8 cellular contexts compared by ENCODE assay signal in genomic region chr20:51542033-51542893, GRCh38. TPM values are rescaled to one million over a fixed set of nuclear protein-coding genes. Genes with fewer than 3 reads are reported as not detected.
A peak's percentile ranks its signal among the peaks of the same experiment; 100 is the strongest.
DNase-seq lines count a peak whose midpoint lies in the region; ATAC-seq and TF ChIP-seq lines count a peak whose summit lies in the region.

NFATC2 (minus strand) TSS chr20:51542719; CDS start chr20:51542499, 220 bp downstream.

- peak in 6 of 7 experiments; percentile 42 to 73 (median 59) for DNase-seq in CD8-positive, alpha-beta T cell
- DNase-seq in HuH-7.5 (ENCODE audit: low spot score) = peak; percentile 93
- peak; percentile 25 to 50 (median 37) for DNase-seq in activated CD4-positive, CD25-positive, alpha-beta regulatory T cell (lab: John Stamatoyannopoulos, UW)
- DNase-seq in tibial artery = no peak
- DNase-seq in DMS153 (lab: John Stamatoyannopoulos, UW) = no peak

- CTCF ChIA-PET in CD8-positive, alpha-beta T cell (lab: Charles Lee) = interaction anchor here (0.6 to 3.2 kb wide), 11 partner anchors 14 to 157 kb away, joined by 3 to 14 read pairs (median 4); no protein-coding TSS in a partner anchor

- H3K4me1 ChIP-seq in CD8-positive, alpha-beta T cell (ENCODE audit: insufficient read depth, low read length) = peaks cover 44% of the 10 kb centered on the region
- H3K4me1 ChIP-seq in duodenal mucosa (ENCODE audit: control insufficient read depth in 1 of 2, insufficient read depth in 2 of 2, low read length in 2 of 2) (peaks cover 26 to 36% of the 10 kb centered on the region in 2 donors), muscle layer of colon (ENCODE audit: insufficient read depth, low read length) (peaks cover 21% of the 10 kb centered on the region), tibial artery (peaks cover 0 to 29% (median 21%) of the 10 kb centered on the region in 4 donors)

- H3K9me3 ChIP-seq in CD8-positive, alpha-beta T cell (ENCODE audit: low read length) = no peaks in the 10 kb centered on the region
- H3K9me3 ChIP-seq in duodenal mucosa (ENCODE audit: control insufficient read depth in 1 of 2, low read length in 2 of 2) (no peaks in the 10 kb centered on the region), muscle layer of colon (ENCODE audit: low read length) (peaks cover 3% of the 10 kb centered on the region), tibial artery (peaks cover 0 to 9% (median 3%) of the 10 kb centered on the region in 3 donors)

- no peaks in the 10 kb centered on the region for H3K36me3 ChIP-seq in CD8-positive, alpha-beta T cell (ENCODE audit: insufficient read depth, low read length)
- peaks cover 0 to 2% of the 10 kb centered on the region in 2 donors for H3K36me3 ChIP-seq in duodenal mucosa (ENCODE audit: control insufficient read depth in 1 of 2, insufficient read depth in 2 of 2, low read length in 2 of 2)
- no peaks in the 10 kb centered on the region for H3K36me3 ChIP-seq in muscle layer of colon (ENCODE audit: insufficient read depth, low read length)
- peaks cover 0 to 6% (median 0%) of the 10 kb centered on the region in 3 donors for H3K36me3 ChIP-seq in tibial artery

- H3K27ac ChIP-seq in CD8-positive, alpha-beta T cell (ENCODE audit: low read depth, low read length) = peak within 1 kb of the TSS; percentile 76
- peak within 1 kb of the TSS; percentile 22 for H3K27ac ChIP-seq in duodenal mucosa (ENCODE audit: low read depth, low read length)
- H3K27ac ChIP-seq in muscle layer of colon (ENCODE audit: low read depth, low read length) = peak within 1 kb of the TSS; percentile 69
- peak within 1 kb of the TSS; percentile 25 to 69 for H3K27ac ChIP-seq in tibial artery

- peak within 1 kb of the TSS; percentile 57 for H3K4me3 ChIP-seq in CD8-positive, alpha-beta T cell (ENCODE audit: low read depth, low read length)
- peak within 1 kb of the TSS; percentile 61 to 80 for H3K4me3 ChIP-seq in duodenal mucosa (ENCODE audit: low read depth in 1 of 2, low read length in 2 of 2)
- peak within 1 kb of the TSS; percentile 21 to 48 for H3K4me3 ChIP-seq in muscle layer of colon (ENCODE audit: low read depth in 1 of 2, low read length in 2 of 2)
- peak within 1 kb of the TSS; percentile 38 to 50 for H3K4me3 ChIP-seq in tibial artery

- H3K27ac Mint-ChIP-seq in CD8-positive, alpha-beta T cell = peak within 1 kb of the TSS; percentile 99

- ATAC-seq in CD8-positive, alpha-beta T cell = peak; percentile 34
- ATAC-seq in GM19397 (IDR thresholded peaks at IDR 0.05; ENCODE audit: unreplicated experiment) = peak; percentile 49

- no peaks in the 10 kb centered on the region for H3K9me3 Mint-ChIP-seq in CD8-positive, alpha-beta T cell

- no peaks in the 10 kb centered on the region for H3K27me3 Mint-ChIP-seq in CD8-positive, alpha-beta T cell (ENCODE audit: low read depth)

- peak; percentile 65 for TF ChIP-seq CTCF in CD8-positive, alpha-beta T cell (IDR thresholded peaks at IDR 0.05)
- TF ChIP-seq CTCF in tibial artery (IDR thresholded peaks at IDR 0.05) = peak in 1 of 2 experiments; percentile 6

- H3K36me3 Mint-ChIP-seq in CD8-positive, alpha-beta T cell = peaks cover 35% of the 10 kb centered on the region

- H3K27me3 ChIP-seq in CD8-positive, alpha-beta T cell (ENCODE audit: insufficient read depth, low read length) = no peaks in the 10 kb centered on the region
- H3K27me3 ChIP-seq in duodenal mucosa (ENCODE audit: control insufficient read depth in 1 of 2, insufficient read depth in 2 of 2, low read length in 2 of 2) = no peaks in the 10 kb centered on the region
- H3K27me3 ChIP-seq in muscle layer of colon (ENCODE audit: control insufficient read depth in 1 of 2, insufficient read depth in 2 of 2, low read length in 2 of 2) = peaks cover 0 to 12% of the 10 kb centered on the region in 2 donors
- H3K27me3 ChIP-seq in tibial artery = peaks cover 0 to 19% of the 10 kb centered on the region in 2 donors

- H3K9ac ChIP-seq in duodenal mucosa (ENCODE audit: low read depth in 1 of 2, low read length in 2 of 2) = peak within 1 kb of the TSS; percentile 51 to 88
- no peak within 1 kb of the TSS for H3K9ac ChIP-seq in muscle layer of colon (ENCODE audit: low read length)

- peaks cover 49% of the 10 kb centered on the region for H3K4me1 Mint-ChIP-seq in CD8-positive, alpha-beta T cell (ENCODE audit: low read depth)

- peak within 1 kb of the TSS; percentile 97 for H3K4me3 Mint-ChIP-seq in CD8-positive, alpha-beta T cell

- POLR2A ChIA-PET in CD8-positive, alpha-beta T cell (lab: Charles Lee) = interaction anchor here (0.6 to 2.8 kb wide), 18 partner anchors 10 to 606 kb away, joined by 3 to 11 read pairs (median 4); no protein-coding TSS in a partner anchor

- intact Hi-C loops in CD8-positive, alpha-beta T cell (cut with DNase I, micrococcal nuclease) = loop anchor here (2.0 to 5.0 kb wide), 5 partner anchors 53 to 610 kb away; partner anchors contain the start of gene ADNP (in 1 of the 2)
- intact Hi-C loops in tibial artery (cut with DNase I; ENCODE audit: low total_unique reads) = no loop called here

RNA-seq across cellular contexts. Expression of gene NFATC2, which starts in this region (rescaled TPM):
- total RNA-seq in CD8-positive, alpha-beta T cell = 10 to 100 TPM; 32.6 to 34.9 TPM

Comparison
In these comparisons a context has a peak if more than half of its experiments do, and no peak if none do; other contexts are left out.
1. DNase-seq: peak in CD8-positive, alpha-beta T cell (6 of 7), HuH-7.5 (single experiment) and activated CD4-positive, CD25-positive, alpha-beta regulatory T cell (4 of 4); none in tibial artery (0 of 2) and DMS153 (single experiment).
2. H3K27ac ChIP-seq: peak in every context shown above with its lines; median percentile 76 in CD8-positive, alpha-beta T cell; 69 in muscle layer of colon; 47 in tibial artery; 22 in duodenal mucosa.
3. Peak in every context shown above with its lines, with median percentiles within 50 percentile points of each other: H3K4me3 ChIP-seq.